Comparison of ENCODE assay signal across 12 cellular contexts in the genomic region with DNA sequence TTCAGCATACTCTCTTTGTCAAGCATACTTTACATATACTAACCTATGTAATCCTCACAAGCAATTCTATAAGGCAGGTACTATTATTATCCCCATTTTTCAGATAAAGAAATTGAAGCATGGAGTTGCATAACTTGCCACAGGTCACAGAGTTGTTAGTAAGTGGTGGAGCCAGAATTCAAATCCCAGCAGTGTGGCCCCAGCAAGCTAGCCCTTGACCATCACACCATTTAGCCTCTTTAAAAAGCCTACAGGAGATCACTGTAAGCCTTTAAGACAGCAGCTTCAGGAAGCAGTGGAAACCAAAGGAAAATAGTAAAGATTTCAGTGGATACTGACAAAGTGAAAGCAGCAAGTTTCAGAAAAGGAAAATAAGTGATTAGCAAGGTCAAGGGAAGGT. TPM values are rescaled to one million over a fixed set of nuclear protein-coding genes. Genes with fewer than 3 reads are reported as not detected.
DNase-seq lines count a peak whose midpoint lies in the region; ATAC-seq and TF ChIP-seq lines count a peak whose summit lies in the region.
"Had no signal": no experiment of that assay in that cellular context is flagged by ENCODE, and none has a peak within 500 bp of the region (broad histone marks: within the 10 kb centered on the region; RNA-seq: fewer than 3 reads in every experiment).

No MANE protein-coding gene starts in this region.

- peaks cover 14% of the 10 kb centered on the region for H3K4me1 ChIP-seq in OCI-LY7 (ENCODE audit: insufficient read depth, low read length, poor library complexity, severe bottlenecking)
- H3K4me1 ChIP-seq in testis, result peaks cover 4% of the 10 kb centered on the region

- H3K9me3 ChIP-seq in OCI-LY7 (ENCODE audit: low read length) (no peaks in the 10 kb centered on the region), testis (no peaks in the 10 kb centered on the region)
- H3K9me3 ChIP-seq: Caco-2 had no signal

- H3K4me2 ChIP-seq in OCI-LY7 (ENCODE audit: low read length), result peak overlapping the region; percentile 9; the same call in 1 of the 2 replicates

- CTCF ChIA-PET in OCI-LY7 (lab: Charles Lee; ENCODE audit: unreplicated experiment), result no interaction called here

- DNase-seq in OCI-LY7 (ENCODE audit: low spot score) (no peak), fibroblast of villous mesenchyme (ENCODE audit: low read depth) (peak; percentile 61), omental fat pad (ENCODE audit: low spot score) (no peak), testis (no peak), glomerular visceral epithelial cell (ENCODE audit: extremely low spot score) (no peak)
- DNase-seq: Caco-2, NCI-H1930, NCI-H2171 treated with DMSO at 0.1 percent for 48 hours, NCI-H82, SHP77 had no signal

- H3K36me3 ChIP-seq in OCI-LY7 (ENCODE audit: insufficient read depth, low read length) (0 out of 2 replicates have a peak, but pooled peaks cover 3% of the 10 kb centered on the region), testis (ENCODE audit: low read depth, missing control alignments) (no peaks in the 10 kb centered on the region)

- H2AFZ ChIP-seq in OCI-LY7 (ENCODE audit: low read length), result no peak overlapping the region

- BruUV-seq in OCI-LY7 (replicated peaks; lab: Mats Ljungman, UMichigan), result no TSS peak

- no peaks in the 10 kb centered on the region for H3K27me3 ChIP-seq in testis

- no peaks in the 10 kb centered on the region for H3K9me2 ChIP-seq in OCI-LY7 (ENCODE audit: insufficient read depth, low read length)

- POLR2A ChIA-PET in OCI-LY7 (lab: Charles Lee), result no interaction called here

- H4K20me1 ChIP-seq in OCI-LY7 (ENCODE audit: insufficient read depth, low read length), result no peaks in the 10 kb centered on the region

- ATAC-seq in GM19463 (IDR thresholded peaks at IDR 0.05; ENCODE audit: unreplicated experiment) (peak; percentile 11), omental fat pad (ENCODE audit: low FRiP score) (peak; percentile 41), GM19467 (IDR thresholded peaks at IDR 0.05; ENCODE audit: unreplicated experiment) (no peak)

- H3K79me2 ChIP-seq in OCI-LY7 (ENCODE audit: insufficient read depth, low read depth, low read length), result peaks cover 32% of the 10 kb centered on the region; the same call in 1 of the 2 replicates

- no peak for TF ChIP-seq POLR2A in testis (IDR thresholded peaks at IDR 0.05)

- H3K4me3 ChIP-seq in OCI-LY7 (ENCODE audit: low read depth, low read length, poor library complexity, severe bottlenecking) (no peak overlapping the region), fibroblast of villous mesenchyme (ENCODE audit: low read depth, low read length) (no peak overlapping the region), testis (no peak overlapping the region)

- TF ChIP-seq CTCF in OCI-LY7 (conservative IDR thresholded peaks at IDR 0.05; ENCODE audit: low read length) (no peak), fibroblast of villous mesenchyme (IDR thresholded peaks at IDR 0.05; ENCODE audit: insufficient read depth, low read depth, low read length) (no peak), omental fat pad (IDR thresholded peaks at IDR 0.05) (no peak), testis (IDR thresholded peaks at IDR 0.05) (no peak)

- H3K27ac ChIP-seq in OCI-LY7 (ENCODE audit: low read depth, low read length, poor library complexity, severe bottlenecking) (no peak overlapping the region), testis (no peak overlapping the region)

- intact Hi-C loops in OCI-LY7 (cut with micrococcal nuclease; ENCODE audit: unreplicated experiment), result no loop called here
- intact Hi-C loops in testis (cut with DNase I; ENCODE audit: low total_unique reads), result no loop called here

RNA-seq across cellular contexts. Expression of a gene that starts 11.8 kb away (rescaled TPM):
- total RNA-seq in OCI-LY7 (2014; rRNA removed; shearing (Covaris generic)), result 5.5 and 7.2 TPM in 2 replicates
- total RNA-seq in OCI-LY7 (2022) (16.4 and 22.8 TPM in 2 replicates), fibroblast of villous mesenchyme (2.9 and 8.6 TPM in 2 replicates), omental fat pad (1 to 10 TPM; 3.0 to 6.5 (median 4.9) TPM), testis (10 to 100 TPM; 14.9 to 19.5 TPM)
- polyA plus RNA-seq in testis (ENCODE audit: insufficient read depth, low read depth, low replicate concordance), result 12.1 TPM
